Comparison of ENCODE assay signal across 8 cellular contexts in genomic region chr12:93440043-93440835, GRCh38. TPM values are rescaled to one million over a fixed set of nuclear protein-coding genes. Genes with fewer than 3 reads are reported as not detected.
DNase-seq lines count a peak whose midpoint lies in the region; ATAC-seq and TF ChIP-seq lines count a peak whose summit lies in the region.

No MANE protein-coding gene starts in this region.

- no peaks in the 10 kb centered on the region for H3K9me3 Mint-ChIP-seq in progenitor cell of endocrine pancreas (ENCODE audit: low read depth)

- TF ChIP-seq EP300 in esophagus muscularis mucosa (IDR thresholded peaks at IDR 0.05): no peak

- H3K36me3 Mint-ChIP-seq in progenitor cell of endocrine pancreas (ENCODE audit: insufficient read depth): no peaks in the 10 kb centered on the region

- TF ChIP-seq CTCF in GM12864 (IDR thresholded peaks at IDR 0.05; ENCODE audit: low read depth, low read length, missing control alignments) (no peak), RWPE2 (IDR thresholded peaks at IDR 0.05; ENCODE audit: poor library complexity, severe bottlenecking) (no peak), esophagus muscularis mucosa (IDR thresholded peaks at IDR 0.05) (no peak), progenitor cell of endocrine pancreas (IDR thresholded peaks at IDR 0.05; ENCODE audit: unreplicated experiment) (no peak)

- H3K9me3 ChIP-seq in RWPE2 (ENCODE audit: severe bottlenecking) (no peaks in the 10 kb centered on the region), esophagus muscularis mucosa (no peaks in the 10 kb centered on the region)

- peak overlapping the region; percentile 97 for H3K27ac Mint-ChIP-seq in progenitor cell of endocrine pancreas

- H3K4me1 ChIP-seq in RWPE2 (ENCODE audit: insufficient read depth, poor library complexity, severe bottlenecking) (peaks cover 14% of the 10 kb centered on the region), esophagus muscularis mucosa (peaks cover 46 to 64% (median 59%) of the 10 kb centered on the region in 4 donors)

- no peaks in the 10 kb centered on the region for H3K27me3 Mint-ChIP-seq in progenitor cell of endocrine pancreas

- peaks cover 26% of the 10 kb centered on the region for H3K4me1 Mint-ChIP-seq in progenitor cell of endocrine pancreas (ENCODE audit: low read depth)

- H3K27ac ChIP-seq in RWPE2 (ENCODE audit: poor library complexity, severe bottlenecking) (peak overlapping the region; percentile 78), esophagus muscularis mucosa (replicated peaks in 1 of 4) (peak overlapping the region in 1 of 4 donors; percentile 97)

- no peak for TF ChIP-seq POLR2A in esophagus muscularis mucosa (IDR thresholded peaks at IDR 0.05; ENCODE audit: low read depth)

- no peak for ATAC-seq in RWPE2 (ENCODE audit: low read depth)
- no peak for ATAC-seq in HG03097 (IDR thresholded peaks at IDR 0.05; ENCODE audit: low FRiP score, unreplicated experiment)
- no peak for ATAC-seq in GM21619 (IDR thresholded peaks at IDR 0.05; ENCODE audit: unreplicated experiment)
- no peak for ATAC-seq in GM21825 (IDR thresholded peaks at IDR 0.05; ENCODE audit: unreplicated experiment)

- H3K4me3 Mint-ChIP-seq in progenitor cell of endocrine pancreas (ENCODE audit: low read depth): peak overlapping the region; percentile 89

- intact Hi-C loops in esophagus muscularis mucosa (cut with DNase I): no loop called here

- no peaks in the 10 kb centered on the region for H3K27me3 ChIP-seq in RWPE2 (ENCODE audit: insufficient read depth, poor library complexity, severe bottlenecking)
- H3K27me3 ChIP-seq in esophagus muscularis mucosa: no peaks in the 10 kb centered on the region

- DNase-seq in GM12864 (ENCODE audit: low read depth) (no peak), RWPE2 (ENCODE audit: low spot score) (no peak), esophagus muscularis mucosa (ENCODE audit: extremely low spot score) (no peak), progenitor cell of endocrine pancreas (ENCODE audit: low spot score, unreplicated experiment) (no peak), NCI-H2029 treated with DMSO at 0.1 percent for 48 hours (lab: John Stamatoyannopoulos, UW) (no peak)

- peak overlapping the region; percentile 98 for H3K4me3 ChIP-seq in GM12864 (ENCODE audit: low read depth, low read length)
- H3K4me3 ChIP-seq in RWPE2 (ENCODE audit: severe bottlenecking): peak overlapping the region; percentile 82
- H3K4me3 ChIP-seq in esophagus muscularis mucosa: peak overlapping the region; percentile 82 to 100 (median 96)

- H3K36me3 ChIP-seq in RWPE2 (ENCODE audit: low read depth) (no peaks in the 10 kb centered on the region), esophagus muscularis mucosa (no peaks in the 10 kb centered on the region)

- 24% methylated on average over 12 of the region's 12 CpGs for WGBS in esophagus muscularis mucosa

RNA-seq across cellular contexts. Expression of gene UBE2N, which starts 1.5 kb away (rescaled TPM):
- total RNA-seq in esophagus muscularis mucosa: 100 to 1,000 TPM in 1 of 4 donors, 10 to 100 TPM in 3; 37.8 to 106 (median 61.8) TPM
- total RNA-seq in progenitor cell of endocrine pancreas: 129 TPM in 2 replicates

RNA-seq across cellular contexts. Expression of gene MRPL42, which starts 27.1 kb away (rescaled TPM):
- total RNA-seq in esophagus muscularis mucosa (10 to 100 TPM; 21.6 to 44.2 (median 34.8) TPM), progenitor cell of endocrine pancreas (93.9 and 95.5 TPM in 2 replicates)
